ENCODE assay signal across 30 cellular contexts in genomic region chrX:106100442-106100841, GRCh38.
DNase-seq lines count a peak whose midpoint lies in the region; TF ChIP-seq lines count a peak whose summit lies in the region.
"Had no signal": no experiment of that assay in that cellular context is flagged by ENCODE, and none has a peak within 500 bp of the region (broad histone marks: within the 10 kb centered on the region; RNA-seq: fewer than 3 reads in every experiment).

No MANE protein-coding gene starts in this region.

- no peaks in the 10 kb centered on the region for H3K36me3 ChIP-seq in neuronal stem cell (replicated peaks in 1 of 2; ENCODE audit: control insufficient read depth in 2 of 2, insufficient read depth in 2 of 2, low read length in 2 of 2)
- H3K36me3 ChIP-seq: BE2C; BLaER1; BLaER1 treated with 17β-estradiol and CSF1 and Interleukin-3, amounts not matched to agents 10 nM and 100 nM had no signal

- no peak overlapping the region for H3K18ac ChIP-seq in neuronal stem cell (ENCODE audit: low read length)

- H3K27ac ChIP-seq in neuronal stem cell (replicated peaks; ENCODE audit: low read length), result no peak overlapping the region
- H3K27ac ChIP-seq: 22Rv1; A549; BLaER1; BLaER1 treated with 17β-estradiol and CSF1 and Interleukin-3, amounts not matched to agents 10 nM and 100 nM; C4-2B had no signal

- no TSS peak for BruUV-seq in Calu3 (replicated peaks; lab: Mats Ljungman, UMichigan)

- H4K8ac ChIP-seq in neuronal stem cell (ENCODE audit: low read depth, low read length), result no peak overlapping the region

- peak overlapping the region; percentile 38 for H3K14ac ChIP-seq in neuronal stem cell (ENCODE audit: low read length)

- peaks cover 2% of the 10 kb centered on the region for H3K9me3 Mint-ChIP-seq in Calu3 (ENCODE audit: low read depth, unreplicated experiment)
- H3K9me3 Mint-ChIP-seq: CD4-positive, alpha-beta T cell; CD8-positive, alpha-beta T cell had no signal

- H2BK15ac ChIP-seq in neuronal stem cell (ENCODE audit: low read length), result no peak overlapping the region

- no peak overlapping the region for H3K4me3 Mint-ChIP-seq in Calu3 (ENCODE audit: low read depth, unreplicated experiment)
- H3K4me3 Mint-ChIP-seq: B cell; CD14-positive monocyte; CD4-positive, alpha-beta memory T cell; CD4-positive, alpha-beta T cell; CD4-positive, CD25-positive, alpha-beta regulatory T cell; CD8-positive, alpha-beta memory T cell; CD8-positive, alpha-beta T cell had no signal

- H3K23ac ChIP-seq in neuronal stem cell (ENCODE audit: low read depth, low read length, poor library complexity), result no peak overlapping the region

- H2BK120ac ChIP-seq in neuronal stem cell (ENCODE audit: low read depth, low read length), result no peak overlapping the region

- no peak overlapping the region for H2BK5ac ChIP-seq in neuronal stem cell (ENCODE audit: low read length)

- no peak overlapping the region for H3K4me3 ChIP-seq in neuronal stem cell (ENCODE audit: low read length in 2 of 2)
- H3K4me3 ChIP-seq: A549; BLaER1; BLaER1 treated with 17β-estradiol and CSF1 and Interleukin-3, amounts not matched to agents 10 nM and 100 nM had no signal

- intact Hi-C loops in Calu3 (cut with micrococcal nuclease; ENCODE audit: unreplicated experiment), result no loop called here

- H3K9me3 ChIP-seq in neuronal stem cell (replicated peaks in 1 of 2; ENCODE audit: control insufficient read depth in 2 of 2, insufficient read depth in 1 of 2, low read depth in 1 of 2, low read length in 2 of 2), result no peaks in the 10 kb centered on the region
- H3K9me3 ChIP-seq: A549, BE2C, BLaER1, Caco-2 had no signal

- CTCF ChIA-PET in Calu3 (lab: Charles Lee), result no interaction called here

- no peaks in the 10 kb centered on the region for H3K4me1 Mint-ChIP-seq in Calu3 (ENCODE audit: low read depth, unreplicated experiment)
- H3K4me1 Mint-ChIP-seq: B cell; CD14-positive monocyte; CD4-positive, alpha-beta memory T cell; CD4-positive, CD25-positive, alpha-beta regulatory T cell; CD8-positive, alpha-beta memory T cell had no signal

- TF ChIP-seq CTCF in Calu3 (IDR thresholded peaks at IDR 0.05; ENCODE audit: unreplicated experiment), result no peak

- H3K27ac Mint-ChIP-seq in Calu3 (ENCODE audit: unreplicated experiment), result no peak overlapping the region
- H3K27ac Mint-ChIP-seq: B cell; CD4-positive, alpha-beta memory T cell; CD4-positive, alpha-beta T cell; CD4-positive, CD25-positive, alpha-beta regulatory T cell; CD8-positive, alpha-beta memory T cell; CD8-positive, alpha-beta T cell had no signal

- H3K79me1 ChIP-seq in neuronal stem cell (ENCODE audit: low read depth, low read length), result no peaks in the 10 kb centered on the region

- DNase-seq in Ammon's horn (ENCODE audit: low spot score) (peak; percentile 1), neuronal stem cell (ENCODE audit: low spot score) (no peak), Calu3 (no peak), MV-4-11 (lab: John Stamatoyannopoulos, UW) (no peak)
- DNase-seq: 8988T; ACHN; AML-193; C1 segment of cervical spinal cord; Caco-2; CD4-positive, alpha-beta memory T cell; CD4-positive, alpha-beta T cell; CD4-positive, CD25-positive, alpha-beta regulatory T cell; CD8-positive, alpha-beta memory T cell; CD8-positive, alpha-beta T cell; COR-L47; DMS 273 treated with DMSO at 0.1 percent for 48 hours; DMS153; DMS53; DMS79; DMS79 treated with DMSO at 0.1 percent for 48 hours; DND-41; EL had no signal

- no peak overlapping the region for H2BK12ac ChIP-seq in neuronal stem cell (ENCODE audit: low read length)

- no peak overlapping the region for H3K4me2 ChIP-seq in neuronal stem cell (ENCODE audit: insufficient read depth, low read length, poor library complexity, severe bottlenecking)
- H3K4me2 ChIP-seq: A549; BLaER1; BLaER1 treated with 17β-estradiol and CSF1 and Interleukin-3, amounts not matched to agents 10 nM and 100 nM had no signal

- no peak overlapping the region for H2AK5ac ChIP-seq in neuronal stem cell (ENCODE audit: low read depth, low read length)

- H3K27me3 ChIP-seq in neuronal stem cell (ENCODE audit: control insufficient read depth in 3 of 3, insufficient read depth in 3 of 3, low read depth in 1 of 3, low read length in 3 of 3), result no peaks in the 10 kb centered on the region
- H3K27me3 ChIP-seq: BE2C had no signal

- H2AFZ ChIP-seq in neuronal stem cell (ENCODE audit: low read length), result no peak overlapping the region

- no peaks in the 10 kb centered on the region for H3K27me3 Mint-ChIP-seq in Calu3 (ENCODE audit: unreplicated experiment)
- H3K27me3 Mint-ChIP-seq: B cell; CD4-positive, alpha-beta T cell; CD4-positive, CD25-positive, alpha-beta regulatory T cell had no signal

- no CpG with 5 or more reads among the region's 3 CpGs for WGBS in neuronal stem cell (ENCODE audit: extremely low coverage in 2 of 2, insufficient read length in 2 of 2, insufficient replicate concordance in 1 of 2), 2 donors

- no peaks in the 10 kb centered on the region for H3K36me3 Mint-ChIP-seq in Calu3 (ENCODE audit: insufficient read depth, unreplicated experiment)
- H3K36me3 Mint-ChIP-seq: CD14-positive monocyte; CD4-positive, alpha-beta memory T cell; CD4-positive, CD25-positive, alpha-beta regulatory T cell; CD8-positive, alpha-beta memory T cell; CD8-positive, alpha-beta T cell had no signal

- H3K4me1 ChIP-seq in neuronal stem cell (ENCODE audit: control insufficient read depth in 2 of 2, insufficient read depth in 1 of 2, low read depth in 1 of 2, low read length in 2 of 2), result no peaks in the 10 kb centered on the region
- H3K4me1 ChIP-seq: A549; BE2C; BLaER1; BLaER1 treated with 17β-estradiol and CSF1 and Interleukin-3, amounts not matched to agents 10 nM and 100 nM; Caco-2 had no signal

- no peak overlapping the region for H3K4ac ChIP-seq in neuronal stem cell (ENCODE audit: low read length)

- no peak overlapping the region for H4K91ac ChIP-seq in neuronal stem cell (ENCODE audit: low read depth, low read length, poor library complexity)

- H3K9ac ChIP-seq in neuronal stem cell (ENCODE audit: low read depth, low read length, poor library complexity), result no peak overlapping the region
- H3K9ac ChIP-seq: BLaER1; BLaER1 treated with 17β-estradiol and CSF1 and Interleukin-3, amounts not matched to agents 10 nM and 100 nM had no signal
